Comparison of ENCODE assay signal across 2 cellular contexts in genomic region chr11:116257092-116257491, GRCh38.
TF ChIP-seq lines count a peak whose summit lies in the region.

No MANE protein-coding gene starts in this region.

TF ChIP-seq in GM23338, 12 proteins besides CTCF, POLR2A, EP300 and RAD21:
- TF ChIP-seq EZH2phosphoT487 (IDR thresholded peaks at IDR 0.05; ENCODE audit: unreplicated experiment) (no peak), EZH2 (IDR thresholded peaks at IDR 0.05; ENCODE audit: low read depth, unreplicated experiment) (no peak), STAT1 (IDR thresholded peaks at IDR 0.05; ENCODE audit: unreplicated experiment) (no peak), ETS1 (IDR thresholded peaks at IDR 0.05) (no peak; the same call in 1 of the 2 replicates)

TF ChIP-seq in H1, 55 proteins besides CTCF, POLR2A, EP300 and RAD21:
- TF ChIP-seq CEBPB (IDR thresholded peaks at IDR 0.05; ENCODE audit: low read depth, low read length): no peak
- no peak for TF ChIP-seq SIRT6 (IDR thresholded peaks at IDR 0.05; ENCODE audit: low read length)
- TF ChIP-seq ATF2 (IDR thresholded peaks at IDR 0.05; ENCODE audit: low read length): no peak
- peak; percentile 57 for TF ChIP-seq SIX5 (IDR thresholded peaks at IDR 0.05; ENCODE audit: low read depth, low read length)
- TF ChIP-seq BACH1 (IDR thresholded peaks at IDR 0.05; ENCODE audit: low read length): no peak
- no peak for TF ChIP-seq CHD1 (IDR thresholded peaks at IDR 0.05; ENCODE audit: low read depth, low read length)
- no peak for TF ChIP-seq POLR2AphosphoS5 (IDR thresholded peaks at IDR 0.05; ENCODE audit: low read depth, low read length)
- 0 out of 2 replicates have a peak, but pooled peaks have one; percentile 20 for TF ChIP-seq ATF3 (IDR thresholded peaks at IDR 0.05; ENCODE audit: insufficient read depth, low read depth, low read length)
- no peak for TF ChIP-seq GTF2F1 (IDR thresholded peaks at IDR 0.05; ENCODE audit: borderline replicate concordance, low read depth, low read length)
- TF ChIP-seq SP4 (IDR thresholded peaks at IDR 0.05; ENCODE audit: low read length): no peak
- TF ChIP-seq MAFK (IDR thresholded peaks at IDR 0.05; ENCODE audit: low read depth, low read length): no peak
- no peak for TF ChIP-seq SUZ12 (IDR thresholded peaks at IDR 0.05; ENCODE audit: low read length)
- no peak for TF ChIP-seq E2F6 (IDR thresholded peaks at IDR 0.05)
- TF ChIP-seq USF2 (IDR thresholded peaks at IDR 0.05; ENCODE audit: low read length): peak; percentile 83
- TF ChIP-seq ASH2L (IDR thresholded peaks at IDR 0.05; ENCODE audit: low read length): no peak
- no peak for TF ChIP-seq JUN (IDR thresholded peaks at IDR 0.05; ENCODE audit: low read depth, low read length)
- no peak for TF ChIP-seq RBBP5 (IDR thresholded peaks at IDR 0.05; ENCODE audit: borderline replicate concordance, low read depth, low read length)
- TF ChIP-seq CBX5 (IDR thresholded peaks at IDR 0.05; ENCODE audit: low read depth, low read length): no peak
- TF ChIP-seq SAP30 (IDR thresholded peaks at IDR 0.05; ENCODE audit: insufficient read depth, insufficient replicate concordance, low read length): no peak
- no peak for TF ChIP-seq JUND (IDR thresholded peaks at IDR 0.05; ENCODE audit: low read length)
- TF ChIP-seq FOSL1 (IDR thresholded peaks at IDR 0.05; ENCODE audit: insufficient read depth, low read depth, low read length): no peak
- TF ChIP-seq CHD7 (IDR thresholded peaks at IDR 0.05; ENCODE audit: insufficient replicate concordance, low read length): no peak
- TF ChIP-seq TCF12 (IDR thresholded peaks at IDR 0.05; ENCODE audit: low read depth, low read length): no peak
- no peak for TF ChIP-seq RXRA (IDR thresholded peaks at IDR 0.05; ENCODE audit: insufficient read depth, low read depth, low read length)
- no peak for TF ChIP-seq TAF7 (optimal IDR thresholded peaks at IDR 0.05; ENCODE audit: borderline replicate concordance, low read depth, low read length)
- no peak for TF ChIP-seq EZH2 (IDR thresholded peaks at IDR 0.05; ENCODE audit: low read depth, low read length, severe bottlenecking)
- no peak for TF ChIP-seq SP1 (IDR thresholded peaks at IDR 0.05; ENCODE audit: low read depth, low read length)
